29 cellular contexts compared by ENCODE assay signal in the genomic region with DNA sequence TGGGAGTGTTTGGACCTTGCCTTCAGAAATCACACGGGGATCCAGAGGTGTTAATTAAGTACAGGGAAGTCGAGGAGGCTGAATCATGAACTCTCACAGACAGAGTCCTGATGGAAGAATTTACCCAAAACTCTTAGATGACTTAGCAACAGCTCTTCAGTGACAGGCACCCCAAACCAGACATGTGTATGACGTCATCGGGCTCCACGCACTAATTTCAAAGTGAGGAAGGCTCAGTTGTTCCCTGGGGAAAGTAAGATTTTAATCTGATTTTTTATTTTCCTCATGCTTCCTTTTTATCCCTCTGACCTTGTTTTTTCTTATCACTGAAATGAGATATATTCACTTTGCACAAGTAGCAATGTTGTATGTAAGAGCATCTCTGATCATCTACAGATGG.
"Had no signal": no experiment of that assay in that cellular context is flagged by ENCODE, and none has a peak within 500 bp of the region (broad histone marks: within the 10 kb centered on the region; RNA-seq: fewer than 3 reads in every experiment).

No MANE protein-coding gene starts in this region.

- FAIRE-seq: urothelium cell line had no signal

- H3K27me3 Mint-ChIP-seq: stimulated activated memory B cell treated with anti-CD40 and anti-IgM and Interleukin-4, amounts not matched to agents 10 μg/mL and 1 μg/mL and 100 μg/mL, for 72 hours; stimulated activated naive B cell treated with anti-CD40 and anti-IgM and Interleukin-4, amounts not matched to agents 10 μg/mL and 1 μg/mL and 100 μg/mL, for 72 hours; stimulated activated naive CD8-positive, alpha-beta T cell treated with anti-CD3 and anti-CD28 coated beads, Interleukin-15, amount 100 ng/mL, for 72 hours; stimulated activated naive CD8-positive, alpha-beta T cell treated with anti-CD3 and anti-CD28 coated beads, Interleukin-15, Interleukin-2, amounts not matched to agents 100 ng/mL and 50 ng/mL, for 24 hours had no signal

- H3K4me3 Mint-ChIP-seq: stimulated activated effector memory CD8-positive, alpha-beta T cell treated with anti-CD3 and anti-CD28 coated beads, Interleukin-12 subunit alpha, Interleukin-12 subunit beta, amount 100 ng/mL, for 72 hours; stimulated activated memory B cell treated with anti-CD40 and anti-IgM and Interleukin-4, amounts not matched to agents 10 μg/mL and 1 μg/mL and 100 μg/mL, for 72 hours; stimulated activated naive B cell treated with anti-CD40 and anti-IgM and Interleukin-4, amounts not matched to agents 10 μg/mL and 1 μg/mL and 100 μg/mL, for 72 hours; stimulated activated naive CD8-positive, alpha-beta T cell treated with anti-CD3 and anti-CD28 coated beads, Interleukin-15, amount 100 ng/mL, for 72 hours; stimulated activated naive CD8-positive, alpha-beta T cell treated with anti-CD3 and anti-CD28 coated beads, Interleukin-15, Interleukin-2, amounts not matched to agents 100 ng/mL and 50 ng/mL, for 24 hours; type B pancreatic cell had no signal

- H3K4me1 Mint-ChIP-seq: stimulated activated effector memory CD8-positive, alpha-beta T cell treated with anti-CD3 and anti-CD28 coated beads, Interleukin-12 subunit alpha, Interleukin-12 subunit beta, amount 100 ng/mL, for 72 hours; stimulated activated memory B cell treated with anti-CD40 and anti-IgM and Interleukin-4, amounts not matched to agents 10 μg/mL and 1 μg/mL and 100 μg/mL, for 72 hours; stimulated activated naive B cell treated with anti-CD40 and anti-IgM and Interleukin-4, amounts not matched to agents 10 μg/mL and 1 μg/mL and 100 μg/mL, for 72 hours; stimulated activated naive CD8-positive, alpha-beta T cell treated with anti-CD3 and anti-CD28 coated beads, Interleukin-15, amount 100 ng/mL, for 72 hours had no signal

- H3K9me3 ChIP-seq: stomach, suprapubic skin, testis, thoracic aorta, thyroid gland, tibial artery, tibial nerve, transverse colon, upper lobe of right lung, uterus, vagina had no signal

- H3K27ac ChIP-seq: stomach, suprapubic skin, testis, thoracic aorta, thyroid gland, tibial artery, tibial nerve, transverse colon, upper lobe of left lung, upper lobe of right lung, uterus, vagina had no signal

- DNase-seq: stimulated activated CD4-positive, alpha-beta T cell treated with anti-CD3 and anti-CD28 coated beads, Interleukin-2, amount 100 ng/mL, for 48 hours; stimulated activated CD4-positive, alpha-beta T cell treated with anti-CD3 and anti-CD28 coated beads, Interleukin-4, amount 100 ng/mL, for 1 hour; stimulated activated CD4-positive, alpha-beta T cell treated with anti-CD3 and anti-CD28 coated beads, Interleukin-4, amount 100 ng/mL, for 24 hours; stimulated activated CD4-positive, alpha-beta T cell treated with anti-CD3 and anti-CD28 coated beads, Interleukin-4, amount 100 ng/mL, for 4 hours; stimulated activated CD8-positive, alpha-beta memory T cell treated with anti-CD3 and anti-CD28 coated beads, Interleukin-4, amount 100 ng/mL, for 48 hours; stimulated activated naive B cell treated with anti-CD40 and anti-IgM and Interleukin-4, amounts not matched to agents 10 μg/mL and 1 μg/mL and 100 μg/mL, for 72 hours; stimulated activated naive CD4-positive, alpha-beta T cell; stimulated activated naive CD4-positive, alpha-beta T cell treated with Interleukin-2 at 50 U/mL for 16 hours; stimulated activated naive CD8-positive, alpha-beta T cell treated with anti-CD3 and anti-CD28 coated beads, Interleukin-15, amount 100 ng/mL, for 72 hours; stimulated activated naive CD8-positive, alpha-beta T cell treated with anti-CD3 and anti-CD28 coated beads, Interleukin-15, Interleukin-2, amounts not matched to agents 100 U/mL and 50 U/mL, for 24 hours; stomach; substantia nigra; testis; thyroid gland; tibial artery; transverse colon; trophoblast cell; upper lobe of left lung; upper lobe of right lung; uterus had no signal

- H3K4me3 ChIP-seq: stomach, suprapubic skin, testis, thoracic aorta, thyroid gland, tibial artery, tibial nerve, transverse colon, upper lobe of left lung, upper lobe of right lung, uterus, vagina had no signal

- ATAC-seq: stimulated activated effector memory CD8-positive, alpha-beta T cell treated with anti-CD3 and anti-CD28 coated beads, Interleukin-12 subunit alpha, Interleukin-12 subunit beta, amount 100 ng/mL, for 72 hours; stimulated activated memory B cell treated with anti-CD40 and anti-IgM and Interleukin-4, amounts not matched to agents 10 μg/mL and 1 μg/mL and 100 μg/mL, for 72 hours; stimulated activated naive B cell treated with anti-CD40 and anti-IgM and Interleukin-4, amounts not matched to agents 10 μg/mL and 1 μg/mL and 100 μg/mL, for 72 hours; stimulated activated naive CD8-positive, alpha-beta T cell treated with anti-CD3 and anti-CD28 coated beads, Interleukin-15, amount 100 ng/mL, for 72 hours; stimulated activated naive CD8-positive, alpha-beta T cell treated with anti-CD3 and anti-CD28 coated beads, Interleukin-15, Interleukin-2, amounts not matched to agents 100 U/mL and 50 U/mL, for 24 hours; upper lobe of right lung had no signal

- H3K36me3 ChIP-seq: stomach, suprapubic skin, thoracic aorta, thyroid gland, tibial artery, tibial nerve, transverse colon, upper lobe of left lung, upper lobe of right lung, uterus, vagina had no signal

- H3K4me1 ChIP-seq: stomach, suprapubic skin, testis, thyroid gland, tibial artery, tibial nerve, transverse colon, upper lobe of left lung, upper lobe of right lung, uterus, vagina had no signal

- H3K27ac Mint-ChIP-seq: stimulated activated effector memory CD8-positive, alpha-beta T cell treated with anti-CD3 and anti-CD28 coated beads, Interleukin-12 subunit alpha, Interleukin-12 subunit beta, amount 100 ng/mL, for 72 hours; stimulated activated memory B cell treated with anti-CD40 and anti-IgM and Interleukin-4, amounts not matched to agents 10 μg/mL and 1 μg/mL and 100 μg/mL, for 72 hours; stimulated activated naive B cell treated with anti-CD40 and anti-IgM and Interleukin-4, amounts not matched to agents 10 μg/mL and 1 μg/mL and 100 μg/mL, for 72 hours; stimulated activated naive CD8-positive, alpha-beta T cell treated with anti-CD3 and anti-CD28 coated beads, Interleukin-15, amount 100 ng/mL, for 72 hours; stimulated activated naive CD8-positive, alpha-beta T cell treated with anti-CD3 and anti-CD28 coated beads, Interleukin-15, Interleukin-2, amounts not matched to agents 100 ng/mL and 50 ng/mL, for 24 hours; type B pancreatic cell had no signal

- H3K27me3 ChIP-seq: stomach, suprapubic skin, testis, thyroid gland, tibial artery, tibial nerve, transverse colon, upper lobe of left lung, upper lobe of right lung, uterus, vagina had no signal

- H3K36me3 Mint-ChIP-seq: stimulated activated effector memory CD8-positive, alpha-beta T cell treated with anti-CD3 and anti-CD28 coated beads, Interleukin-12 subunit alpha, Interleukin-12 subunit beta, amount 100 ng/mL, for 72 hours; stimulated activated memory B cell treated with anti-CD40 and anti-IgM and Interleukin-4, amounts not matched to agents 10 μg/mL and 1 μg/mL and 100 μg/mL, for 72 hours; stimulated activated naive B cell treated with anti-CD40 and anti-IgM and Interleukin-4, amounts not matched to agents 10 μg/mL and 1 μg/mL and 100 μg/mL, for 72 hours; type B pancreatic cell had no signal
